18 cellular contexts compared by ENCODE assay signal in the genomic region with DNA sequence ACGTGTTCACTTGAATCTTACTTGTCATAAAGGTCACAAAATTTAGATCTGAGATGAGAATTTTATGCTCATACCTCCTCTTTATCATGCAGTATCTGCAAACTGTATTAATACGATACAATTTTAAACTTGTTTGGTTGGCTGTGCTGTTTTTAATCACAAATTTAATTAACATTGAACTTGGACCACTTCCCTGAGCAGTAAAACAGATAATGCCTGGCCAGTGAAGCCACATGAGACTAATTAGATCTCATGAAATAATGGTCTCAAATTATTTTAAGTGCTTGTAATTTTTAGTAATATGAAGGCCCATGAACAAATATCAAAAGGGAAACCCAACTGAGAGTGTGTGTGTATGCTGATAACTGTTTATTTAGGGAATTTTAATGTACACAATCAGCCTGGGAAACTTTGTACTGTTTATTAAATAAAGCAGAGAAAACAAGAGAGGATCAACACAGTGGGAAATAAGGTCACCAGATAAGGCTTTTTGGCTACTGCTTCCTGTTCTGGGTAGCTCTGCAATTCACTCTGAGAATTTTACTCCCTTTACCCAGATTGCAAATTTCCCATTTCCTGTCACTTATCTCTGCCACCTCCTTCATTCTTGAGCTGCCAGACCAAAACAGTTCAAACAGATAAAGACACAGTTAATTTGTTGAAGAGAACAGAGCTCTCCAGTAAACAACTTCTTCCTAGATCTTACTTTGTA.
A peak's percentile ranks its signal among the peaks of the same experiment; 100 is the strongest.
DNase-seq lines count a peak whose midpoint lies in the region; ATAC-seq, FAIRE-seq and TF ChIP-seq lines count a peak whose summit lies in the region.
"Had no signal": no experiment of that assay in that cellular context is flagged by ENCODE, and none has a peak within 500 bp of the region (broad histone marks: within the 10 kb centered on the region; RNA-seq: fewer than 3 reads in every experiment).

No MANE protein-coding gene starts in this region.

- no peak overlapping the region; the same call in 1 of the 2 replicates for H3K9ac ChIP-seq in HepG2 (ENCODE audit: insufficient read depth, low read depth, low read length)

- DNase-seq in A673 (ENCODE audit: low spot score) (peak; percentile 80), NCI-H1417 (lab: John Stamatoyannopoulos, UW) (peak in 2 of 3 experiments; percentile 84 to 97), HepG2 (ENCODE audit: low spot score) (peak; percentile 64), activated gamma-delta T cell (lab: John Stamatoyannopoulos, UW) (no peak), sciatic nerve (ENCODE audit: low spot score) (no peak), GM12892 (ENCODE audit: insufficient read length) (no peak)
- DNase-seq in activated CD4-positive, alpha-beta T cell treated with anti-CD3 and anti-CD28 coated beads, Interleukin-2, amount 10 ng/mL, durations not matched to agents 7 days and 5 days = no peak
- DNase-seq: activated CD4-positive, alpha-beta T cell treated with anti-CD3 and anti-CD28 coated beads, Interleukin-2, amount 10 ng/mL, durations not matched to agents 24 days and 14 days; activated T-cell treated with anti-CD3 and anti-CD28 coated beads, Interleukin-2, amount 50 U/mL, for 72 hours; adrenal gland; hypothalamus; MV-4-11; NCI-H345; T-helper 1 cell had no signal

- no peak overlapping the region for H3K4me3 Mint-ChIP-seq in activated CD4-positive, alpha-beta T cell treated with anti-CD3 and anti-CD28 coated beads, Interleukin-2, amount 10 ng/mL, durations not matched to agents 7 days and 5 days
- H3K4me3 Mint-ChIP-seq: activated CD4-positive, alpha-beta T cell treated with anti-CD3 and anti-CD28 coated beads, Interleukin-2, amount 10 ng/mL, durations not matched to agents 24 days and 14 days; activated T-cell treated with anti-CD3 and anti-CD28 coated beads, Interleukin-2, amount 50 U/mL, for 72 hours had no signal

- peak; percentile 60 for FAIRE-seq in HepG2 (lab: Jason Lieb, UNC)
- no peak for FAIRE-seq in GM12892 (lab: Jason Lieb, UNC)
- FAIRE-seq: colon had no signal

- ATAC-seq in HepG2 = peak; percentile 84
- ATAC-seq in sciatic nerve = no peak
- ATAC-seq: activated T-cell treated with anti-CD3 and anti-CD28 coated beads, Interleukin-2, amount 50 U/mL, for 72 hours; esophagus mucosa had no signal

- H4K20me1 ChIP-seq in HepG2 (ENCODE audit: insufficient read depth, low read length) = no peaks in the 10 kb centered on the region

- H3K27me3 ChIP-seq in A673 (replicated peaks; ENCODE audit: insufficient read depth, low read depth, low read length, poor library complexity) (no peaks in the 10 kb centered on the region), HepG2 (ENCODE audit: control insufficient read depth in 1 of 2, insufficient read depth in 2 of 2, low read length in 2 of 2) (no peaks in the 10 kb centered on the region)
- H3K27me3 ChIP-seq: adrenal gland had no signal

- TF ChIP-seq EP300 in HepG2 (IDR thresholded peaks at IDR 0.05; ENCODE audit: low read depth in 2 of 2, low read length in 2 of 2) = peak in 1 of 2 experiments; percentile 85; a peak in 2 of 4 replicates
- no peak for TF ChIP-seq EP300 in HepG2 (CRISPR knock-in tag; IDR thresholded peaks at IDR 0.05; ENCODE audit: borderline replicate concordance)

- no peaks in the 10 kb centered on the region for H3K27me3 Mint-ChIP-seq in activated CD4-positive, alpha-beta T cell treated with anti-CD3 and anti-CD28 coated beads, Interleukin-2, amount 10 ng/mL, durations not matched to agents 7 days and 5 days
- H3K27me3 Mint-ChIP-seq: activated CD4-positive, alpha-beta T cell treated with anti-CD3 and anti-CD28 coated beads, Interleukin-2, amount 10 ng/mL, durations not matched to agents 24 days and 14 days had no signal

- in situ Hi-C loops in HepG2 (cut with HindIII; ENCODE audit: extremely low pct_ligation_motif_present, low pct_unique_long_range_greater_than_20kb) = no loop called here

- H3K27ac ChIP-seq in A673 (ENCODE audit: low read depth, low read length, poor library complexity, severe bottlenecking) (peak overlapping the region; percentile 45), VCaP (peak overlapping the region; percentile 65), HepG2 (ENCODE audit: extremely low read length, insufficient read depth, low read length) (peak overlapping the region; percentile 65)

- H3K4me2 ChIP-seq in HepG2 (ENCODE audit: low read depth, low read length) = peak overlapping the region; percentile 49

- H3K9me3 Mint-ChIP-seq in activated CD4-positive, alpha-beta T cell treated with anti-CD3 and anti-CD28 coated beads, Interleukin-2, amount 10 ng/mL, durations not matched to agents 7 days and 5 days = no peaks in the 10 kb centered on the region
- H3K9me3 Mint-ChIP-seq: activated T-cell treated with anti-CD3 and anti-CD28 coated beads, Interleukin-2, amount 50 U/mL, for 72 hours had no signal

- H3K4me1 ChIP-seq in A673 (ENCODE audit: insufficient read depth, low read length, poor library complexity, severe bottlenecking) (peaks cover 18% of the 10 kb centered on the region), HepG2 (ENCODE audit: insufficient read depth, low read length) (peaks cover 67% of the 10 kb centered on the region)

- 28% methylated on average over 2 of the region's 2 CpGs for WGBS in HepG2 (ENCODE audit: low lambda C conversion rate)

- BruUV-seq in A673 (replicated peaks; lab: Mats Ljungman, UMichigan) (no TSS peak), HepG2 (replicated peaks; lab: Mats Ljungman, UMichigan) (no TSS peak)

- H3K4me1 Mint-ChIP-seq in activated CD4-positive, alpha-beta T cell treated with anti-CD3 and anti-CD28 coated beads, Interleukin-2, amount 10 ng/mL, durations not matched to agents 7 days and 5 days = peaks cover 3% of the 10 kb centered on the region
- H3K4me1 Mint-ChIP-seq: activated CD4-positive, alpha-beta T cell treated with anti-CD3 and anti-CD28 coated beads, Interleukin-2, amount 10 ng/mL, durations not matched to agents 24 days and 14 days had no signal

- POLR2A ChIA-PET in A673 (lab: Charles Lee; ENCODE audit: low non-redundant PET) (no interaction called here), HepG2 (lab: Yijun Ruan, JAX) (interaction anchor here (0.9 to 1.1 kb wide), 2 partner anchors 16 to 98 kb away, joined by 3 read pairs; a partner anchor contains a TSS)
- POLR2A ChIA-PET in activated CD4-positive, alpha-beta T cell treated with anti-CD3 and anti-CD28 coated beads, Interleukin-2, amount 10 ng/mL, durations not matched to agents 7 days and 5 days (lab: Charles Lee) = no interaction called here

- H3K9me3 ChIP-seq in A673 (ENCODE audit: low read depth, low read length, poor library complexity, severe bottlenecking) (no peaks in the 10 kb centered on the region), HepG2 (ENCODE audit: low read length) (no peaks in the 10 kb centered on the region)
- H3K9me3 ChIP-seq: adrenal gland had no signal

- TF ChIP-seq RAD21 in HepG2 (CRISPR knock-in tag; IDR thresholded peaks at IDR 0.05) = no peak

- CTCF ChIA-PET in A673 (lab: Charles Lee) (no interaction called here), HepG2 (lab: Yijun Ruan, JAX; ENCODE audit: low intra/inter-chr PET ratio, low total read pairs) (no interaction called here)
- CTCF ChIA-PET in activated CD4-positive, alpha-beta T cell treated with anti-CD3 and anti-CD28 coated beads, Interleukin-2, amount 10 ng/mL, durations not matched to agents 7 days and 5 days (lab: Charles Lee) = no interaction called here

- H3K36me3 ChIP-seq in A673 (ENCODE audit: insufficient read depth, low read length, poor library complexity, severe bottlenecking) = no peaks in the 10 kb centered on the region
- H3K36me3 ChIP-seq in HepG2 (replicated peaks in 1 of 2; ENCODE audit: control insufficient read depth in 1 of 2, insufficient read depth in 2 of 2, low read length in 2 of 2) = no peaks in the 10 kb centered on the region; a peak in 1 of 5 replicates
- H3K36me3 ChIP-seq: adrenal gland had no signal

- H3K4me3 ChIP-seq in A673 (ENCODE audit: low read depth, low read length, poor library complexity, severe bottlenecking) (no peak overlapping the region), HepG2 (replicated peaks in 1 of 3; ENCODE audit: insufficient read depth in 1 of 3, low read depth in 2 of 3, low read length in 3 of 3) (no peak overlapping the region; a peak in 1 of 6 replicates)
- H3K4me3 ChIP-seq: adrenal gland, lung had no signal

- TF ChIP-seq POLR2A in HepG2 (IDR thresholded peaks at IDR 0.05; ENCODE audit: insufficient read depth in 1 of 2, low read depth in 2 of 2, low read length in 2 of 2) (no peak), GM12892 (IDR thresholded peaks at IDR 0.05; ENCODE audit: low read depth, low read length) (no peak)

- H3K27ac Mint-ChIP-seq in activated CD4-positive, alpha-beta T cell treated with anti-CD3 and anti-CD28 coated beads, Interleukin-2, amount 10 ng/mL, durations not matched to agents 7 days and 5 days = no peak overlapping the region
- H3K27ac Mint-ChIP-seq: activated CD4-positive, alpha-beta T cell treated with anti-CD3 and anti-CD28 coated beads, Interleukin-2, amount 10 ng/mL, durations not matched to agents 24 days and 14 days; activated T-cell treated with anti-CD3 and anti-CD28 coated beads, Interleukin-2, amount 50 U/mL, for 72 hours had no signal

- H3K79me2 ChIP-seq in HepG2 (ENCODE audit: insufficient read depth, low read length) = no peaks in the 10 kb centered on the region

- intact Hi-C loops in A673 (cut with micrococcal nuclease; ENCODE audit: unreplicated experiment) (no loop called here), HepG2 (cut with micrococcal nuclease; ENCODE audit: unreplicated experiment) (no loop called here), sciatic nerve (cut with DNase I) (no loop called here)

- H3K36me3 Mint-ChIP-seq in activated CD4-positive, alpha-beta T cell treated with anti-CD3 and anti-CD28 coated beads, Interleukin-2, amount 10 ng/mL, durations not matched to agents 7 days and 5 days (ENCODE audit: low read depth) = no peaks in the 10 kb centered on the region

- TF ChIP-seq CTCF in A673 (conservative IDR thresholded peaks at IDR 0.05; ENCODE audit: low read depth, low read length) = no peak
- TF ChIP-seq CTCF in VCaP (conservative IDR thresholded peaks at IDR 0.05) = no peak
- TF ChIP-seq CTCF in HepG2 (CRISPR knock-in tag; IDR thresholded peaks at IDR 0.05) = no peak

- no peak overlapping the region for H2AFZ ChIP-seq in HepG2 (ENCODE audit: low read length)

TF ChIP-seq in HepG2, 621 proteins besides CTCF, POLR2A, EP300 and RAD21 (continues in another document):
- TF ChIP-seq ZSCAN29 (CRISPR knock-in tag; conservative IDR thresholded peaks at IDR 0.05) = 0 out of 2 replicates have a peak, but pooled peaks have one; percentile 39
- TF ChIP-seq ZNF337 (CRISPR knock-in tag; IDR thresholded peaks at IDR 0.05; ENCODE audit: borderline replicate concordance, low read depth) = peak; percentile 25; the same call in 1 of the 2 replicates
- TF ChIP-seq PPARG (CRISPR knock-in tag; conservative IDR thresholded peaks at IDR 0.05) = peak; percentile 61; the same call in 1 of the 2 replicates
- TF ChIP-seq RARA (CRISPR knock-in tag; IDR thresholded peaks at IDR 0.05) = peak; percentile 79

Comparison
In these comparisons a context has a peak if more than half of its experiments do, and no peak if none do; other contexts are left out.
1. DNase-seq: peak in A673 (single experiment), NCI-H1417 (2 of 3) and HepG2 (single experiment); none in activated gamma-delta T cell (single experiment), activated CD4-positive, alpha-beta T cell treated with anti-CD3 and anti-CD28 coated beads, Interleukin-2, amount 10 ng/mL, durations not matched to agents 7 days and 5 days (single experiment), sciatic nerve (single experiment) and GM12892 (single experiment).
2. Peak in every context shown above with its lines, with median percentiles within 50 percentile points of each other: H3K27ac ChIP-seq.